Comparison of ENCODE assay signal across 1 cellular context in the genomic region with DNA sequence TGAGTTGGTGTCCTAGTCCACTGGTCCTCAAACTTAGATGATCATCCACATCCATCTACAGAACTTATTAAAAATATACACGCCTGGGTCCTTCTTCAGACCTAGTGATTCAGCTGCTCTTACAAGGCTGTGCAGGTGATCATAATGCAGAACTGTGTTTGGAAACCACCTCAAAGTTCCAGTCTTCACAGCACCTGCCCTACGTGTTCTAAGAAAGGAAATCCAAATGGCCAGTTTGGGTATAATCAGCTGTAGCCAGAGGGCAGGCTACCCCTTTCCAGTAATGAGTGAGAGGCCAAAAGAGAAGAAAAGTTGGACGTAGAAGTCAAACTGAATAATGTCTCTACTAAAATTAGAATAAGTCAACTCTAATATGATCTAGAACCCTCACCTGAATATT.
TF ChIP-seq lines count a peak whose summit lies in the region.

No MANE protein-coding gene starts in this region.

TF ChIP-seq in WTC11, 78 proteins besides CTCF, POLR2A, EP300 and RAD21 (continued from another document):
- TF ChIP-seq, protein P1, sequence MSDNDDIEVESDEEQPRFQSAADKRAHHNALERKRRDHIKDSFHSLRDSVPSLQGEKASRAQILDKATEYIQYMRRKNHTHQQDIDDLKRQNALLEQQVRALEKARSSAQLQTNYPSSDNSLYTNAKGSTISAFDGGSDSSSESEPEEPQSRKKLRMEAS (CRISPR knock-in tag; IDR thresholded peaks at IDR 0.05), result no peak
- no peak for TF ChIP-seq GABPB1 (CRISPR knock-in tag; IDR thresholded peaks at IDR 0.05)
- TF ChIP-seq, protein P2, sequence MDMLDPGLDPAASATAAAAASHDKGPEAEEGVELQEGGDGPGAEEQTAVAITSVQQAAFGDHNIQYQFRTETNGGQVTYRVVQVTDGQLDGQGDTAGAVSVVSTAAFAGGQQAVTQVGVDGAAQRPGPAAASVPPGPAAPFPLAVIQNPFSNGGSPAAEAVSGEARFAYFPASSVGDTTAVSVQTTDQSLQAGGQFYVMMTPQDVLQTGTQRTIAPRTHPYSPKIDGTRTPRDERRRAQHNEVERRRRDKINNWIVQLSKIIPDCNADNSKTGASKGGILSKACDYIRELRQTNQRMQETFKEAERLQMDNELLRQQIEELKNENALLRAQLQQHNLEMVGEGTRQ (CRISPR knock-in tag; IDR thresholded peaks at IDR 0.05), result no peak
- TF ChIP-seq, protein P3, sequence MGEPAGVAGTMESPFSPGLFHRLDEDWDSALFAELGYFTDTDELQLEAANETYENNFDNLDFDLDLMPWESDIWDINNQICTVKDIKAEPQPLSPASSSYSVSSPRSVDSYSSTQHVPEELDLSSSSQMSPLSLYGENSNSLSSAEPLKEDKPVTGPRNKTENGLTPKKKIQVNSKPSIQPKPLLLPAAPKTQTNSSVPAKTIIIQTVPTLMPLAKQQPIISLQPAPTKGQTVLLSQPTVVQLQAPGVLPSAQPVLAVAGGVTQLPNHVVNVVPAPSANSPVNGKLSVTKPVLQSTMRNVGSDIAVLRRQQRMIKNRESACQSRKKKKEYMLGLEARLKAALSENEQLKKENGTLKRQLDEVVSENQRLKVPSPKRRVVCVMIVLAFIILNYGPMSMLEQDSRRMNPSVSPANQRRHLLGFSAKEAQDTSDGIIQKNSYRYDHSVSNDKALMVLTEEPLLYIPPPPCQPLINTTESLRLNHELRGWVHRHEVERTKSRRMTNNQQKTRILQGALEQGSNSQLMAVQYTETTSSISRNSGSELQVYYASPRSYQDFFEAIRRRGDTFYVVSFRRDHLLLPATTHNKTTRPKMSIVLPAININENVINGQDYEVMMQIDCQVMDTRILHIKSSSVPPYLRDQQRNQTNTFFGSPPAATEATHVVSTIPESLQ (CRISPR knock-in tag; IDR thresholded peaks at IDR 0.05), result no peak
- no peak for TF ChIP-seq FOXJ3 (CRISPR knock-in tag; IDR thresholded peaks at IDR 0.05; ENCODE audit: borderline replicate concordance)
- TF ChIP-seq JUN (CRISPR knock-in tag; IDR thresholded peaks at IDR 0.05), result no peak
- TF ChIP-seq ZNF232 (CRISPR knock-in tag; IDR thresholded peaks at IDR 0.05), result no peak
- no peak for TF ChIP-seq NFYB (CRISPR knock-in tag; conservative IDR thresholded peaks at IDR 0.05; ENCODE audit: low read depth)
- TF ChIP-seq ZNF317 (CRISPR knock-in tag; IDR thresholded peaks at IDR 0.05; ENCODE audit: borderline replicate concordance, low read depth), result no peak
